ENCODE assay signal across 3 cellular contexts in the genomic region with DNA sequence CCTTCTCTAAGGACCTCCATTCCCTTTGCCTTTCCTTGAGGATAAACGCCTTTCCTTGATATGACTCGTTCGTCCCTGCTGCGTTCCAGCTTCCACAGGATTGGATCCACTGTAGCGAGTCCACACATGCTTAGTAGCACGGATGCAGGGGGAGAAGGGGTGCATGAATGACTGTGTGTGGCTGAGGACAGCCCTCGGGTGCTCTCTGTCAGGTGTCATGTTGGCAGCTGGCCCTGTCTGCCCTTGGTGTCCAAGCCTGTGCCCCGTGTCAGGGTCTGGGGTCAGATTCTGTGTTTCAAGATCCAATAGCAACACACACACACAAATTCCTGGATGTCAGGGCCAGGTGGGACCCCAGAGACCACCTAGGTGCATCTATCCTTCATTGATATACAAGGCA.
TF ChIP-seq lines count a peak whose summit lies in the region.

No MANE protein-coding gene starts in this region.

TF ChIP-seq in HepG2, 621 proteins besides CTCF, POLR2A, EP300 and RAD21:
- TF ChIP-seq ATF5 (CRISPR knock-in tag; IDR thresholded peaks at IDR 0.05; ENCODE audit: low read depth) (no peak), ZNF230 (CRISPR knock-in tag; IDR thresholded peaks at IDR 0.05) (no peak), SOX6 (IDR thresholded peaks at IDR 0.05) (no peak), SOX6 (CRISPR knock-in tag; IDR thresholded peaks at IDR 0.05) (no peak), HNF4G (IDR thresholded peaks at IDR 0.05; ENCODE audit: borderline replicate concordance, low read depth, low read length) (no peak), HNF4G (CRISPR knock-in tag; IDR thresholded peaks at IDR 0.05; ENCODE audit: borderline replicate concordance, low read depth) (no peak), SALL2 (CRISPR knock-in tag; IDR thresholded peaks at IDR 0.05) (no peak), ATF7 (IDR thresholded peaks at IDR 0.05) (no peak), ATF7 (CRISPR knock-in tag; IDR thresholded peaks at IDR 0.05) (no peak), FOXA1 (IDR thresholded peaks at IDR 0.05) (no peak), FOXA1 (CRISPR knock-in tag; IDR thresholded peaks at IDR 0.05) (no peak), ZNF704 (CRISPR knock-in tag; IDR thresholded peaks at IDR 0.05; ENCODE audit: borderline replicate concordance) (no peak), ZNF782 (CRISPR knock-in tag; IDR thresholded peaks at IDR 0.05; ENCODE audit: borderline replicate concordance) (no peak), NFIB (CRISPR knock-in tag; IDR thresholded peaks at IDR 0.05; ENCODE audit: borderline replicate concordance) (no peak), MXD4 (CRISPR knock-in tag; IDR thresholded peaks at IDR 0.05) (no peak)
- TF ChIP-seq, protein P1, sequence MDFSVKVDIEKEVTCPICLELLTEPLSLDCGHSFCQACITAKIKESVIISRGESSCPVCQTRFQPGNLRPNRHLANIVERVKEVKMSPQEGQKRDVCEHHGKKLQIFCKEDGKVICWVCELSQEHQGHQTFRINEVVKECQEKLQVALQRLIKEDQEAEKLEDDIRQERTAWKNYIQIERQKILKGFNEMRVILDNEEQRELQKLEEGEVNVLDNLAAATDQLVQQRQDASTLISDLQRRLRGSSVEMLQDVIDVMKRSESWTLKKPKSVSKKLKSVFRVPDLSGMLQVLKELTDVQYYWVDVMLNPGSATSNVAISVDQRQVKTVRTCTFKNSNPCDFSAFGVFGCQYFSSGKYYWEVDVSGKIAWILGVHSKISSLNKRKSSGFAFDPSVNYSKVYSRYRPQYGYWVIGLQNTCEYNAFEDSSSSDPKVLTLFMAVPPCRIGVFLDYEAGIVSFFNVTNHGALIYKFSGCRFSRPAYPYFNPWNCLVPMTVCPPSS (IDR thresholded peaks at IDR 0.05) = no peak

TF ChIP-seq in H1, 55 proteins besides CTCF, POLR2A, EP300 and RAD21:
- TF ChIP-seq RNF2 (IDR thresholded peaks at IDR 0.05; ENCODE audit: borderline replicate concordance, low read depth, low read length, missing control alignments, poor library complexity, severe bottlenecking) = no peak
- no peak for TF ChIP-seq ASH2L (IDR thresholded peaks at IDR 0.05; ENCODE audit: low read length)
- TF ChIP-seq, protein P2, sequence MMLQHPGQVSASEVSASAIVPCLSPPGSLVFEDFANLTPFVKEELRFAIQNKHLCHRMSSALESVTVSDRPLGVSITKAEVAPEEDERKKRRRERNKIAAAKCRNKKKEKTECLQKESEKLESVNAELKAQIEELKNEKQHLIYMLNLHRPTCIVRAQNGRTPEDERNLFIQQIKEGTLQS (IDR thresholded peaks at IDR 0.05; ENCODE audit: insufficient read depth, low read depth, low read length) = no peak
- no peak for TF ChIP-seq HDAC6 (IDR thresholded peaks at IDR 0.05; ENCODE audit: low read depth, low read length)
- TF ChIP-seq SP2 (IDR thresholded peaks at IDR 0.05; ENCODE audit: low read length) = no peak
- no peak for TF ChIP-seq MAFK (IDR thresholded peaks at IDR 0.05; ENCODE audit: low read depth, low read length)
- no peak for TF ChIP-seq TEAD4 (IDR thresholded peaks at IDR 0.05; ENCODE audit: low read depth, low read length)
- TF ChIP-seq TBP (IDR thresholded peaks at IDR 0.05; ENCODE audit: low read depth, low read length) = no peak
- no peak for TF ChIP-seq RBBP5 (IDR thresholded peaks at IDR 0.05; ENCODE audit: borderline replicate concordance, low read depth, low read length)
- no peak for TF ChIP-seq HDAC2 (IDR thresholded peaks at IDR 0.05; ENCODE audit: borderline replicate concordance in 1 of 2, low read depth in 2 of 2, low read length in 2 of 2)
- TF ChIP-seq CBX5 (IDR thresholded peaks at IDR 0.05; ENCODE audit: low read depth, low read length) = no peak
- TF ChIP-seq POU5F1 (IDR thresholded peaks at IDR 0.05; ENCODE audit: low read depth, low read length) = no peak
- TF ChIP-seq, protein P3, sequence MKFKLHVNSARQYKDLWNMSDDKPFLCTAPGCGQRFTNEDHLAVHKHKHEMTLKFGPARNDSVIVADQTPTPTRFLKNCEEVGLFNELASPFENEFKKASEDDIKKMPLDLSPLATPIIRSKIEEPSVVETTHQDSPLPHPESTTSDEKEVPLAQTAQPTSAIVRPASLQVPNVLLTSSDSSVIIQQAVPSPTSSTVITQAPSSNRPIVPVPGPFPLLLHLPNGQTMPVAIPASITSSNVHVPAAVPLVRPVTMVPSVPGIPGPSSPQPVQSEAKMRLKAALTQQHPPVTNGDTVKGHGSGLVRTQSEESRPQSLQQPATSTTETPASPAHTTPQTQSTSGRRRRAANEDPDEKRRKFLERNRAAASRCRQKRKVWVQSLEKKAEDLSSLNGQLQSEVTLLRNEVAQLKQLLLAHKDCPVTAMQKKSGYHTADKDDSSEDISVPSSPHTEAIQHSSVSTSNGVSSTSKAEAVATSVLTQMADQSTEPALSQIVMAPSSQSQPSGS (IDR thresholded peaks at IDR 0.05; ENCODE audit: low read length) = no peak
- no peak for TF ChIP-seq EGR1 (IDR thresholded peaks at IDR 0.05; ENCODE audit: borderline replicate concordance, low read depth, low read length)

TF ChIP-seq in GM12891, 5 proteins besides CTCF, POLR2A, EP300 and RAD21:
- no peak for TF ChIP-seq TAF1 (IDR thresholded peaks at IDR 0.05; ENCODE audit: low read depth, low read length)
- TF ChIP-seq POU2F2 (IDR thresholded peaks at IDR 0.05; ENCODE audit: low read depth, low read length) = no peak
- no peak for TF ChIP-seq SPI1 (IDR thresholded peaks at IDR 0.05; ENCODE audit: low read depth, low read length)
- no peak for TF ChIP-seq POLR2AphosphoS5 (IDR thresholded peaks at IDR 0.05; ENCODE audit: low read depth, low read length)
- no peak for TF ChIP-seq PAX5 (IDR thresholded peaks at IDR 0.05; ENCODE audit: insufficient read depth, low read length, severe bottlenecking)
TF ChIP-seq in GM12891: peak in this region for 0.
